8 cellular contexts compared by ENCODE assay signal in the genomic region with DNA sequence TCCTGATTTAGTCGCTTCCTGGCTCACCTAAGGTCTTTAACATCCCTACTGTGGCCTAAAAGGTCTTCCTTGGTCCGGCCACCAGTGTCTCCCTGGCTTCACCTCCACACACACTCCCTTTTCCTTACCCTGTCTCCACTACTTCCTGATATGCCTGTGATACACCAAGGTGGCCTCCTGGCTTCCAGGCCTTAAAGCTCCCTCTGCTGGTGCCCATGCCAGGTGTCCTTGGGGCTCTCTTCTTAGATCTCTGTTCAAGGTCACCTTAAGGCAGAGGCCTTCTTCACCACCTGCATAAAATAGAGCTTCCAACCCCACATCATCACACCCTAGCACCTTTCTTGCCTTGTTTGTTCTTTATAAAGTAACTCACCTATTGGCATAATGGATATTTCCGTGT.
DNase-seq lines count a peak whose midpoint lies in the region; ATAC-seq and TF ChIP-seq lines count a peak whose summit lies in the region.

No MANE protein-coding gene starts in this region.

- H3K9ac ChIP-seq in parathyroid adenoma: no peak overlapping the region

- H3K4me2 ChIP-seq in parathyroid adenoma (ENCODE audit: low read length): no peak overlapping the region

- peaks cover 6% of the 10 kb centered on the region for H3K4me1 ChIP-seq in parathyroid adenoma

- H3K27ac ChIP-seq in brain microvascular endothelial cell (no peak overlapping the region), parathyroid adenoma (no peak overlapping the region), caudate nucleus (ENCODE audit: low read depth, low read length) (no peak overlapping the region)

- H2AFZ ChIP-seq in parathyroid adenoma: no peak overlapping the region

- TF ChIP-seq CTCF in brain microvascular endothelial cell (IDR thresholded peaks at IDR 0.05; ENCODE audit: low read depth, low read length, missing control alignments): peak; percentile 76
- peak; percentile 35 for TF ChIP-seq CTCF in parathyroid adenoma (IDR thresholded peaks at IDR 0.05)

- H3K27me3 ChIP-seq in brain microvascular endothelial cell (replicated peaks) (no peaks in the 10 kb centered on the region), parathyroid adenoma (ENCODE audit: control insufficient read depth, insufficient read depth, low read length) (no peaks in the 10 kb centered on the region)

- H3K4me3 ChIP-seq in brain microvascular endothelial cell (ENCODE audit: low read depth, low read length) (no peak overlapping the region), parathyroid adenoma (ENCODE audit: low read depth, low read length) (no peak overlapping the region)

- DNase-seq in NCI-H82 (lab: John Stamatoyannopoulos, UW): peak; percentile 18
- DNase-seq in NCI-H82 treated with DMSO at 0.1 percent for 48 hours (lab: John Stamatoyannopoulos, UW; ENCODE audit: unreplicated experiment): no peak
- peak; percentile 26 for DNase-seq in NCI-H2029 treated with DMSO at 0.1 percent for 48 hours (lab: John Stamatoyannopoulos, UW)
- DNase-seq in brain microvascular endothelial cell: no peak
- no peak for DNase-seq in dedifferentiated amniotic fluid mesenchymal stem cell (ENCODE audit: extremely low spot score)
- no peak for DNase-seq in caudate nucleus (lab: John Stamatoyannopoulos, UW)

- H3K9me3 ChIP-seq in parathyroid adenoma (ENCODE audit: control insufficient read depth, low read length): no peaks in the 10 kb centered on the region

- peaks cover 8% of the 10 kb centered on the region for H3K79me2 ChIP-seq in parathyroid adenoma

- H3K36me3 ChIP-seq in brain microvascular endothelial cell (replicated peaks) (no peaks in the 10 kb centered on the region), parathyroid adenoma (ENCODE audit: control insufficient read depth, insufficient read depth, low read length) (no peaks in the 10 kb centered on the region)

- no peak for ATAC-seq in GM19324 (IDR thresholded peaks at IDR 0.05; ENCODE audit: low FRiP score, unreplicated experiment)

- in situ Hi-C loops in brain microvascular endothelial cell (cut with HindIII; ENCODE audit: low pct_ligation_motif_present, low sequenced_read_pairs): no loop called here

Comparison
In these comparisons a context has a peak if more than half of its experiments do, and no peak if none do; other contexts are left out.
1. DNase-seq: peak in NCI-H82 (single experiment) and NCI-H2029 treated with DMSO at 0.1 percent for 48 hours (single experiment); none in NCI-H82 treated with DMSO at 0.1 percent for 48 hours (single experiment), brain microvascular endothelial cell (single experiment), dedifferentiated amniotic fluid mesenchymal stem cell (single experiment) and caudate nucleus (0 of 61).